In genomic region chr5:141951341-141951781, GRCh38 we compare ENCODE assay signal across 1 cellular context.
TF ChIP-seq lines count a peak whose summit lies in the region.

No MANE protein-coding gene starts in this region.

TF ChIP-seq in IMR-90, 13 proteins besides CTCF, POLR2A, EP300 and RAD21:
- TF ChIP-seq CHD1 (IDR thresholded peaks at IDR 0.05; ENCODE audit: low read depth, low read length) = no peak
- no peak for TF ChIP-seq SMC3 (IDR thresholded peaks at IDR 0.05; ENCODE audit: low read depth, low read length)
- TF ChIP-seq USF2 (IDR thresholded peaks at IDR 0.05; ENCODE audit: low read depth, low read length) = no peak
- no peak for TF ChIP-seq BHLHE40 (IDR thresholded peaks at IDR 0.05; ENCODE audit: low read depth, low read length)
- no peak for TF ChIP-seq NFE2L2 (IDR thresholded peaks at IDR 0.05; ENCODE audit: low read depth, low read length)
- no peak for TF ChIP-seq ELK1 (IDR thresholded peaks at IDR 0.05; ENCODE audit: borderline replicate concordance, low read depth, low read length)
- no peak for TF ChIP-seq FOS (IDR thresholded peaks at IDR 0.05; ENCODE audit: low read depth, low read length)
- no peak for TF ChIP-seq MAFK (IDR thresholded peaks at IDR 0.05; ENCODE audit: low read depth, low read length)
- no peak for TF ChIP-seq MXI1 (IDR thresholded peaks at IDR 0.05; ENCODE audit: borderline replicate concordance, low read depth, low read length)
- TF ChIP-seq CEBPB (IDR thresholded peaks at IDR 0.05; ENCODE audit: low read depth, low read length) = no peak
- TF ChIP-seq RCOR1 (IDR thresholded peaks at IDR 0.05; ENCODE audit: insufficient replicate concordance, low read length) = no peak
- no peak for TF ChIP-seq RFX5 (IDR thresholded peaks at IDR 0.05; ENCODE audit: low read depth, low read length)
- no peak for TF ChIP-seq MAZ (IDR thresholded peaks at IDR 0.05; ENCODE audit: borderline replicate concordance, low read depth, low read length)
